22 cellular contexts compared by ENCODE assay signal in the genomic region with DNA sequence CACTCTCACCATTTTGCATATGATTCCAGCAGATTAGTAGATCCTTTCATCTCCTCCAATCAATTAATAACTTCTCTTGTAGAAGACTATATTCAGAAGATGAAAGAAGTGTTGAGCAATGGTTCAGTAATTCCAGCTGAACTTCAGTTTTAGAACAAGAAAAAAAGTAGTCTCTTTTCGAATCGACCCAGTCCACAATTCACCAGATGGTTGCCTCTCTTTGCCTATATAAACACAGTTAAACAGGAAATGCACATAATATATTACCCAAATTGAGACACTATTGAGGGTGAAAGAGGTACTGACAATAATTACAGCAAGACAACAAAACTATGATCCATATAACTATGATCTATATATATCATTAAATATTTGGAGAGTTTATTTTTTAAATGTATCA. TPM values are rescaled to one million over a fixed set of nuclear protein-coding genes. Genes with fewer than 3 reads are reported as not detected.
DNase-seq lines count a peak whose midpoint lies in the region; ATAC-seq, FAIRE-seq and TF ChIP-seq lines count a peak whose summit lies in the region.
"Had no signal": no experiment of that assay in that cellular context is flagged by ENCODE, and none has a peak within 500 bp of the region (broad histone marks: within the 10 kb centered on the region; RNA-seq: fewer than 3 reads in every experiment).

No MANE protein-coding gene starts in this region.

- H3K4me1 ChIP-seq in BLaER1 (peaks cover 63% of the 10 kb centered on the region), HUES64 (ENCODE audit: insufficient read depth, low read length) (peaks cover 48% of the 10 kb centered on the region), pancreas (no peaks in the 10 kb centered on the region)
- H3K4me1 ChIP-seq: prostate gland had no signal

- no peaks in the 10 kb centered on the region for H4K20me1 ChIP-seq in BLaER1

- H3K9me3 ChIP-seq in BLaER1 = no peaks in the 10 kb centered on the region
- no peaks in the 10 kb centered on the region for H3K9me3 ChIP-seq in HUES64 (ENCODE audit: insufficient read depth, low read depth, low read length)
- no peaks in the 10 kb centered on the region for H3K9me3 ChIP-seq in pancreas
- H3K9me3 ChIP-seq: ascending aorta, prostate gland, SK-N-SH had no signal

- no peak for FAIRE-seq in pancreas (lab: Jason Lieb, UNC)
- FAIRE-seq: A204.1 had no signal

- H3K4me2 ChIP-seq in BLaER1 = peak overlapping the region; percentile 72

- H3K9ac ChIP-seq in BLaER1 (peak overlapping the region; percentile 56), HUES64 (ENCODE audit: low read depth, low read length) (no peak overlapping the region)
- H3K9ac ChIP-seq: SK-N-SH had no signal

- no peaks in the 10 kb centered on the region for H3K36me3 ChIP-seq in BLaER1
- no peaks in the 10 kb centered on the region for H3K36me3 ChIP-seq in HUES64 (ENCODE audit: insufficient read depth, low read length)
- H3K36me3 ChIP-seq in pancreas = no peaks in the 10 kb centered on the region
- H3K36me3 ChIP-seq: ascending aorta, prostate gland had no signal

- H3K27ac ChIP-seq in BLaER1 = peak overlapping the region; percentile 78
- peak overlapping the region; percentile 77; the same call in 1 of the 2 replicates for H3K27ac ChIP-seq in HUES64 (ENCODE audit: low read depth, low read length)
- no peak overlapping the region for H3K27ac ChIP-seq in pancreas
- H3K27ac ChIP-seq: HL-60, prostate gland had no signal

- no peaks in the 10 kb centered on the region for H3K27me3 ChIP-seq in BLaER1
- no peaks in the 10 kb centered on the region for H3K27me3 ChIP-seq in HUES64 (ENCODE audit: insufficient read depth, low read length)
- no peaks in the 10 kb centered on the region for H3K27me3 ChIP-seq in pancreas
- H3K27me3 ChIP-seq: ascending aorta had no signal

- intact Hi-C loops in pancreas (cut with DNase I) = no loop called here

- H3K4me3 ChIP-seq in BLaER1 (peak overlapping the region; percentile 42), HUES64 (ENCODE audit: low read length) (no peak overlapping the region), pancreas (no peak overlapping the region)
- H3K4me3 ChIP-seq: ascending aorta, GM12878, prostate gland had no signal

- 41% methylated on average over 2 of the region's 2 CpGs for WGBS in HUES64
- 36 to 39% methylated on average over 2 of the region's 2 CpGs for WGBS in pancreas, 2 donors

- no peak for TF ChIP-seq CTCF in pancreas (IDR thresholded peaks at IDR 0.05)

- peak; percentile 47 for ATAC-seq in GM19324 (IDR thresholded peaks at IDR 0.05; ENCODE audit: low FRiP score, unreplicated experiment)
- peak; percentile 55 for ATAC-seq in HG02759 (IDR thresholded peaks at IDR 0.05; ENCODE audit: unreplicated experiment)
- no peak for ATAC-seq in pancreas
- ATAC-seq: GM12878 had no signal

- no peak for DNase-seq in pancreas
- no peak for DNase-seq in NCI-H226
- DNase-seq in GM19240 (ENCODE audit: insufficient read length, low spot score) = no peak
- DNase-seq in HK-2 (ENCODE audit: unreplicated experiment) = no peak
- DNase-seq: activated T-cell treated with anti-CD3 and anti-CD28 coated beads, Interleukin-2, amount 50 U/mL, for 48 hours; effector CD4-positive, alpha-beta T cell; GF-D8; left ventricle myocardium superior; NCI-H187; NCI-H345; SK-N-SH; stimulated activated CD4-positive, alpha-beta T cell treated with anti-CD3 and anti-CD28 coated beads, Interleukin-4, amount 100 ng/mL, for 1 hour; T-helper 9 cell had no signal

RNA-seq across cellular contexts. Expression of gene FAM241A, which starts 16.8 kb away (rescaled TPM):
- polyA plus RNA-seq in HUES64 (2013, experiment 1 of 2) = 0.20 TPM
- polyA plus RNA-seq in HUES64 (2013, experiment 2 of 2) = 0.13 TPM
- 1 to 10 TPM in 1 of 6 donors, under 1 TPM in 5; 0.51 to 1.2 (median 0.76) TPM for total RNA-seq in pancreas
- 1 to 10 TPM; 1.1 to 1.4 TPM for polyA plus RNA-seq in pancreas

Comparison
In these comparisons a context has a peak if more than half of its experiments do, and no peak if none do; other contexts are left out.
1. H3K27ac ChIP-seq: peak in BLaER1 (single experiment) and HUES64 (single experiment); none in pancreas (0 of 4).
2. ATAC-seq: peak in GM19324 (single experiment) and HG02759 (single experiment); none in pancreas (0 of 4).